4 cellular contexts compared by ENCODE assay signal in genomic region chr11:116449522-116449921, GRCh38.
A peak's percentile ranks its signal among the peaks of the same experiment; 100 is the strongest.
TF ChIP-seq lines count a peak whose summit lies in the region.

No MANE protein-coding gene starts in this region.

TF ChIP-seq in SK-N-SH treated with all-trans-retinoic acid at 6 μM for 48 hours, 23 proteins besides CTCF, POLR2A, EP300 and RAD21:
- TF ChIP-seq TOX (CRISPR knock-in tag; IDR thresholded peaks at IDR 0.05; ENCODE audit: borderline replicate concordance) (no peak), ESRRG (CRISPR knock-in tag; IDR thresholded peaks at IDR 0.05) (no peak), ZNF8 (CRISPR knock-in tag; IDR thresholded peaks at IDR 0.05) (peak; percentile 99)

TF ChIP-seq in SK-N-SH, 30 proteins besides CTCF, POLR2A, EP300 and RAD21:
- TF ChIP-seq RFX5 (IDR thresholded peaks at IDR 0.05; ENCODE audit: low read length) (no peak), FOXM1 (IDR thresholded peaks at IDR 0.05; ENCODE audit: low read depth) (no peak), EZH2phosphoT487 (IDR thresholded peaks at IDR 0.05; ENCODE audit: borderline replicate concordance, low read depth) (no peak), TEAD4 (IDR thresholded peaks at IDR 0.05; ENCODE audit: borderline replicate concordance, insufficient read depth) (no peak), FOSL2 (IDR thresholded peaks at IDR 0.05; ENCODE audit: borderline replicate concordance, low read depth) (no peak), POLR2AphosphoS5 (IDR thresholded peaks at IDR 0.05; ENCODE audit: low read depth, low read length) (no peak), TCF12 (IDR thresholded peaks at IDR 0.05) (no peak), IRF3 (IDR thresholded peaks at IDR 0.05; ENCODE audit: low read depth, low read length) (no peak), MAX (IDR thresholded peaks at IDR 0.05; ENCODE audit: low read depth) (no peak), RXRA (IDR thresholded peaks at IDR 0.05; ENCODE audit: borderline replicate concordance, low read depth) (no peak), CHD2 (IDR thresholded peaks at IDR 0.05; ENCODE audit: low read length, partially characterized antibody) (no peak), TAF1 (IDR thresholded peaks at IDR 0.05; ENCODE audit: borderline replicate concordance, low read depth, low read length) (no peak), JUND (IDR thresholded peaks at IDR 0.05) (no peak), YY1 (IDR thresholded peaks at IDR 0.05; ENCODE audit: low read depth) (no peak), ELF1 (IDR thresholded peaks at IDR 0.05) (no peak)

TF ChIP-seq in HEK293, 187 proteins besides CTCF, POLR2A, EP300 and RAD21:
- TF ChIP-seq ZNF146 (tag by site-specific recombination; IDR thresholded peaks at IDR 0.05) (0 out of 2 replicates have a peak, but pooled peaks have one; percentile 13), ZNF398 (tag by site-specific recombination; IDR thresholded peaks at IDR 0.05) (no peak)

TF ChIP-seq in H1, 55 proteins besides CTCF, POLR2A, EP300 and RAD21:
- no peak for TF ChIP-seq KDM5A (IDR thresholded peaks at IDR 0.05; ENCODE audit: low read length)
- no peak for TF ChIP-seq YY1 (IDR thresholded peaks at IDR 0.05; ENCODE audit: low read depth, low read length)
- no peak for TF ChIP-seq JUND (IDR thresholded peaks at IDR 0.05; ENCODE audit: low read length)
- TF ChIP-seq FOSL1 (IDR thresholded peaks at IDR 0.05; ENCODE audit: insufficient read depth, low read depth, low read length): no peak
- TF ChIP-seq CTBP2 (IDR thresholded peaks at IDR 0.05; ENCODE audit: borderline replicate concordance, insufficient read depth, insufficient read length, low read length): no peak
- no peak for TF ChIP-seq EZH2 (IDR thresholded peaks at IDR 0.05; ENCODE audit: low read depth, low read length, severe bottlenecking)
- TF ChIP-seq KDM1A (IDR thresholded peaks at IDR 0.05; ENCODE audit: borderline replicate concordance, low read length): peak; percentile 42; the same call in 1 of the 2 replicates
